ENCODE assay signal across 9 cellular contexts in genomic region chr17:41836550-41837196, GRCh38. TPM values are rescaled to one million over a fixed set of nuclear protein-coding genes. Genes with fewer than 3 reads are reported as not detected.
DNase-seq lines count a peak whose midpoint lies in the region; ATAC-seq and TF ChIP-seq lines count a peak whose summit lies in the region.
"Had no signal": no experiment of that assay in that cellular context is flagged by ENCODE, and none has a peak within 500 bp of the region (broad histone marks: within the 10 kb centered on the region; RNA-seq: fewer than 3 reads in every experiment).

No MANE protein-coding gene starts in this region.

- H3K27ac ChIP-seq in CD4-positive, alpha-beta memory T cell (ENCODE audit: low read depth, low read length), result no peak overlapping the region
- H3K27ac ChIP-seq in OCI-LY7 (ENCODE audit: low read depth, low read length, poor library complexity, severe bottlenecking) (no peak overlapping the region), ovary (no peak overlapping the region)

- H3K4me1 Mint-ChIP-seq in CD4-positive, alpha-beta memory T cell, result peaks cover 10 to 18% (median 14%) of the 10 kb centered on the region in 4 donors
- H3K4me1 Mint-ChIP-seq in endothelial cell (ENCODE audit: unreplicated experiment), result no peaks in the 10 kb centered on the region

- no peaks in the 10 kb centered on the region for H3K27me3 Mint-ChIP-seq in CD4-positive, alpha-beta memory T cell
- peaks cover 2% of the 10 kb centered on the region for H3K27me3 Mint-ChIP-seq in endothelial cell (ENCODE audit: unreplicated experiment)

- intact Hi-C loops in CD4-positive, alpha-beta memory T cell (cut with micrococcal nuclease), result no loop called here
- intact Hi-C loops in OCI-LY7 (cut with micrococcal nuclease; ENCODE audit: unreplicated experiment) (no loop called here), ovary (cut with DNase I) (no loop called here)

- ATAC-seq in HG03442 (IDR thresholded peaks at IDR 0.05; ENCODE audit: unreplicated experiment) (no peak), GM21526 (IDR thresholded peaks at IDR 0.05; ENCODE audit: low FRiP score, unreplicated experiment) (no peak), GM18858 (IDR thresholded peaks at IDR 0.05; ENCODE audit: unreplicated experiment) (no peak)

- peak overlapping the region; percentile 29 to 51 for H3K4me3 ChIP-seq in CD4-positive, alpha-beta memory T cell (ENCODE audit: low read length in 2 of 2)
- H3K4me3 ChIP-seq in OCI-LY7 (ENCODE audit: low read depth, low read length, poor library complexity, severe bottlenecking) (no peak overlapping the region), ovary (peak overlapping the region; percentile 78)

- H3K4me1 ChIP-seq in CD4-positive, alpha-beta memory T cell (ENCODE audit: insufficient read depth, low read length), result peaks cover 12% of the 10 kb centered on the region
- H3K4me1 ChIP-seq in OCI-LY7 (ENCODE audit: insufficient read depth, low read length, poor library complexity, severe bottlenecking) (no peaks in the 10 kb centered on the region), ovary (ENCODE audit: insufficient read depth) (peaks cover 4% of the 10 kb centered on the region)

- TF ChIP-seq CTCF in OCI-LY7 (conservative IDR thresholded peaks at IDR 0.05; ENCODE audit: low read length) (no peak), endothelial cell (IDR thresholded peaks at IDR 0.05; ENCODE audit: unreplicated experiment) (no peak), ovary (IDR thresholded peaks at IDR 0.05) (no peak)

- peaks cover 0 to 5% of the 10 kb centered on the region in 2 donors for H3K36me3 Mint-ChIP-seq in CD4-positive, alpha-beta memory T cell
- peaks cover 3% of the 10 kb centered on the region for H3K36me3 Mint-ChIP-seq in endothelial cell (ENCODE audit: low read depth, unreplicated experiment)

- no peaks in the 10 kb centered on the region for H3K79me2 ChIP-seq in OCI-LY7 (ENCODE audit: insufficient read depth, low read depth, low read length)

- 33 to 39% (median 37%) methylated on average over 21 of the region's 21 CpGs for WGBS in ovary, 3 donors

- no peaks in the 10 kb centered on the region for H3K36me3 ChIP-seq in CD4-positive, alpha-beta memory T cell (ENCODE audit: insufficient read depth, low read length)
- H3K36me3 ChIP-seq in OCI-LY7 (ENCODE audit: insufficient read depth, low read length) (no peaks in the 10 kb centered on the region), ovary (no peaks in the 10 kb centered on the region)

- H2AFZ ChIP-seq in OCI-LY7 (ENCODE audit: low read length), result no peak overlapping the region

- no peaks in the 10 kb centered on the region for H3K9me2 ChIP-seq in OCI-LY7 (ENCODE audit: insufficient read depth, low read length)

- H3K9me3 Mint-ChIP-seq in CD4-positive, alpha-beta memory T cell, result no peaks in the 10 kb centered on the region
- H3K9me3 Mint-ChIP-seq in endothelial cell (ENCODE audit: unreplicated experiment), result no peaks in the 10 kb centered on the region

- H4K20me1 ChIP-seq in OCI-LY7 (ENCODE audit: insufficient read depth, low read length), result no peaks in the 10 kb centered on the region

- no peaks in the 10 kb centered on the region for H3K27me3 ChIP-seq in CD4-positive, alpha-beta memory T cell (ENCODE audit: insufficient read depth, low read length)
- no peaks in the 10 kb centered on the region for H3K27me3 ChIP-seq in ovary

- no peak for DNase-seq in CD4-positive, alpha-beta memory T cell
- DNase-seq in OCI-LY7 (ENCODE audit: low spot score) (no peak), endothelial cell (ENCODE audit: low spot score) (no peak), ovary (peak in 2 of 5 donors; percentile 6 to 32), NOMO-1 (lab: John Stamatoyannopoulos, UW; ENCODE audit: unreplicated experiment in 2 of 2) (no peak)

- TF ChIP-seq POLR2A in ovary (IDR thresholded peaks at IDR 0.05), result no peak

- H3K9me3 ChIP-seq in CD4-positive, alpha-beta memory T cell (ENCODE audit: control insufficient read depth in 1 of 2, low read length in 2 of 2), result no peaks in the 10 kb centered on the region
- H3K9me3 ChIP-seq in OCI-LY7 (ENCODE audit: low read length) (no peaks in the 10 kb centered on the region), ovary (no peaks in the 10 kb centered on the region)

- BruUV-seq in OCI-LY7 (replicated peaks; lab: Mats Ljungman, UMichigan), result no TSS peak

- peak overlapping the region in 5 of 7 donors; percentile 12 to 59 (median 48) for H3K27ac Mint-ChIP-seq in CD4-positive, alpha-beta memory T cell
- no peak overlapping the region for H3K27ac Mint-ChIP-seq in endothelial cell (ENCODE audit: unreplicated experiment)

- TF ChIP-seq EP300 in ovary (IDR thresholded peaks at IDR 0.05), result no peak

- POLR2A ChIA-PET in CD4-positive, alpha-beta memory T cell (lab: Charles Lee; ENCODE audit: partially characterized antibody), result interaction anchor here (0.9 to 4.5 kb wide), 2 partner anchors 25 to 28 kb away, joined by 3 to 24 read pairs; partner anchors contain the start of genes KLHL11 and P3H4
- POLR2A ChIA-PET in OCI-LY7 (lab: Charles Lee), result no interaction called here

- CTCF ChIA-PET in CD4-positive, alpha-beta memory T cell (lab: Charles Lee; ENCODE audit: partially characterized antibody), result no interaction called here
- CTCF ChIA-PET in OCI-LY7 (lab: Charles Lee; ENCODE audit: unreplicated experiment), result no interaction called here

- H3K4me2 ChIP-seq in OCI-LY7 (ENCODE audit: low read length), result peak overlapping the region; percentile 29; the same call in 1 of the 2 replicates

- peak overlapping the region; percentile 75 to 89 (median 82) for H3K4me3 Mint-ChIP-seq in CD4-positive, alpha-beta memory T cell
- peak overlapping the region; percentile 90 for H3K4me3 Mint-ChIP-seq in endothelial cell (ENCODE audit: unreplicated experiment)

RNA-seq across cellular contexts. Expression of gene NT5C3B, which starts 0.6 kb away (rescaled TPM):
- 10 to 100 TPM; 20.9 to 22.3 TPM for total RNA-seq in CD4-positive, alpha-beta memory T cell
- 10 to 100 TPM; 41.5 to 42.1 TPM for polyA plus RNA-seq in CD4-positive, alpha-beta memory T cell
- total RNA-seq in OCI-LY7 (2014; rRNA removed; shearing (Covaris generic)), result 0.16 TPM in 1 of 2 replicates, not detected in the other
- 10.0 and 12.1 TPM in 2 replicates for total RNA-seq in OCI-LY7 (2022)
- 79.9 TPM for total RNA-seq in endothelial cell (ENCODE audit: unreplicated experiment)
- total RNA-seq in ovary, result 10 to 100 TPM; 34.5 to 65.4 (median 48.8) TPM
- 100 to 1,000 TPM in 1 of 2 donors, 10 to 100 TPM in 1; 71.0 to 106 TPM for polyA plus RNA-seq in ovary

RNA-seq across cellular contexts. Expression of gene KLHL10, which starts 1.0 kb away (rescaled TPM):
- total RNA-seq in CD4-positive, alpha-beta memory T cell, result not detected
- not detected for polyA plus RNA-seq in CD4-positive, alpha-beta memory T cell
- not detected in 2 replicates for total RNA-seq in OCI-LY7 (2014; rRNA removed; shearing (Covaris generic))
- not detected in 2 replicates for total RNA-seq in OCI-LY7 (2022)
- not detected for total RNA-seq in endothelial cell (ENCODE audit: unreplicated experiment)
- under 1 TPM; 0.13 to 0.60 (median 0.23) TPM for total RNA-seq in ovary
- polyA plus RNA-seq in ovary, result under 1 TPM; 0.21 to 0.57 TPM
- total RNA-seq: T-helper 1 cell treated with Interleukin-12 subunit alpha and Interleukin-12 subunit beta and Interleukin-4 antibody, amounts not matched to agents 30 ng/mL and 1 ng/mL, for 36 hours had no signal

RNA-seq across cellular contexts. Expression of gene FKBP10, which starts 23.9 kb away (rescaled TPM):
- not detected for total RNA-seq in CD4-positive, alpha-beta memory T cell
- not detected for polyA plus RNA-seq in CD4-positive, alpha-beta memory T cell
- total RNA-seq in OCI-LY7 (2014; rRNA removed; shearing (Covaris generic)), result 1.5 TPM in 1 of 2 replicates, not detected in the other
- total RNA-seq in OCI-LY7 (2022) (7.3 and 7.8 TPM in 2 replicates), endothelial cell (ENCODE audit: unreplicated experiment) (167 TPM), ovary (100 to 1,000 TPM in 2 of 7 donors, 10 to 100 TPM in 5; 37.1 to 106 (median 82.5) TPM)
- polyA plus RNA-seq in ovary, result 10 to 100 TPM; 76.2 to 80.0 TPM

RNA-seq across cellular contexts. Expression of gene P3H4, which starts 24.9 kb away (rescaled TPM):
- total RNA-seq in CD4-positive, alpha-beta memory T cell, result 1 to 10 TPM; 5.9 to 6.8 TPM
- polyA plus RNA-seq in CD4-positive, alpha-beta memory T cell, result 1 to 10 TPM; 1.4 to 4.2 TPM
- total RNA-seq in OCI-LY7 (2014; rRNA removed; shearing (Covaris generic)), result 0.08 TPM in 1 of 2 replicates, not detected in the other
- 2.2 and 2.6 TPM in 2 replicates for total RNA-seq in OCI-LY7 (2022)
- total RNA-seq in endothelial cell (ENCODE audit: unreplicated experiment), result 22.6 TPM
- total RNA-seq in ovary, result 10 to 100 TPM; 13.2 to 22.1 (median 16.3) TPM
- polyA plus RNA-seq in ovary, result 10 to 100 TPM in 1 of 2 donors, 1 to 10 TPM in 1; 7.7 to 10.6 TPM

RNA-seq across cellular contexts. Expression of gene KLHL11, which starts 28.6 kb away (rescaled TPM):
- total RNA-seq in CD4-positive, alpha-beta memory T cell, result 10 to 100 TPM; 20.6 to 20.8 TPM
- 1 to 10 TPM; 1.0 to 7.6 TPM for polyA plus RNA-seq in CD4-positive, alpha-beta memory T cell
- 29.9 and 35.4 TPM in 2 replicates for total RNA-seq in OCI-LY7 (2014; rRNA removed; shearing (Covaris generic))
- total RNA-seq in OCI-LY7 (2022) (20.5 and 20.9 TPM in 2 replicates), endothelial cell (ENCODE audit: unreplicated experiment) (9.0 TPM), ovary (10 to 100 TPM; 18.9 to 30.5 (median 20.6) TPM)
- polyA plus RNA-seq in ovary, result 1 to 10 TPM; 2.7 to 3.9 TPM

Comparison
In these comparisons a context has a peak if more than half of its experiments do, and no peak if none do; other contexts are left out.
1. RNA of gene FKBP10, which starts 23.9 kb away (total RNA-seq): 167 TPM in endothelial cell (single experiment) and 37.1 to 106 TPM in ovary; 1.5 to 7.8 TPM in OCI-LY7 and not detected in CD4-positive, alpha-beta memory T cell; every median in the first group is over 4 times any median in the second.